8 cellular contexts compared by ENCODE assay signal in genomic region chr1:146051452-146051852, GRCh38. TPM values are rescaled to one million over a fixed set of nuclear protein-coding genes. Genes with fewer than 3 reads are reported as not detected.
DNase-seq lines count a peak whose midpoint lies in the region; ATAC-seq and TF ChIP-seq lines count a peak whose summit lies in the region.

No MANE protein-coding gene starts in this region.

- H3K27me3 ChIP-seq in PC-9 (ENCODE audit: insufficient read depth, low read depth) = no peaks in the 10 kb centered on the region
- no peaks in the 10 kb centered on the region for H3K27me3 ChIP-seq in esophagus (ENCODE audit: control insufficient read depth in 1 of 2, insufficient read depth in 2 of 2, low read length in 2 of 2)
- no peaks in the 10 kb centered on the region for H3K27me3 ChIP-seq in ovary

- POLR2A ChIA-PET in PC-9 (lab: Charles Lee; ENCODE audit: unreplicated experiment) = interaction anchor here (0.6 to 0.7 kb wide), 4 partner anchors 15 to 286 kb away, joined by 4 to 6 read pairs (median 4); no protein-coding TSS in a partner anchor

- TF ChIP-seq EP300 in ovary (IDR thresholded peaks at IDR 0.05) = no peak

- BruUV-seq in PC-9 (replicated peaks; lab: Mats Ljungman, UMichigan) = no TSS peak

- H3K79me2 ChIP-seq in PC-9 (ENCODE audit: low read depth) = no peaks in the 10 kb centered on the region

- CTCF ChIA-PET in PC-9 (lab: Charles Lee) = no interaction called here

- WGBS in esophagus, 2 donors = 43 to 52% methylated on average over 15 of the region's 15 CpGs
- WGBS in ovary, 3 donors = 33 to 65% (median 38%) methylated on average over 15 of the region's 15 CpGs

- intact Hi-C loops in PC-9 (cut with micrococcal nuclease; ENCODE audit: unreplicated experiment) = no loop called here
- intact Hi-C loops in ovary (cut with DNase I) = no loop called here

- H3K4me1 ChIP-seq in PC-9 (replicated peaks; ENCODE audit: insufficient read depth) = peaks cover 8% of the 10 kb centered on the region; the same call in 1 of the 2 replicates
- no peaks in the 10 kb centered on the region for H3K4me1 ChIP-seq in esophagus (ENCODE audit: control insufficient read depth in 2 of 2, insufficient read depth in 2 of 2, low read length in 1 of 2)
- no peaks in the 10 kb centered on the region for H3K4me1 ChIP-seq in ovary (ENCODE audit: insufficient read depth)

- H3K27ac ChIP-seq in PC-9 (peak overlapping the region; percentile 91), esophagus (ENCODE audit: low read depth in 2 of 2, low read length in 1 of 2) (peak overlapping the region; percentile 76 to 80), ovary (peak overlapping the region in 1 of 2 donors; percentile 63)

- H3K9me2 ChIP-seq in PC-9 (ENCODE audit: insufficient read depth) = no peaks in the 10 kb centered on the region

- peak; percentile 18 for ATAC-seq in GM18511 (IDR thresholded peaks at IDR 0.05; ENCODE audit: unreplicated experiment)
- ATAC-seq in GM19397 (IDR thresholded peaks at IDR 0.05; ENCODE audit: unreplicated experiment) = no peak
- ATAC-seq in GM21619 (IDR thresholded peaks at IDR 0.05; ENCODE audit: unreplicated experiment) = no peak

- no peak for TF ChIP-seq POLR2A in ovary (IDR thresholded peaks at IDR 0.05)

- no peaks in the 10 kb centered on the region for H4K20me1 ChIP-seq in PC-9 (ENCODE audit: insufficient read depth)

- H3F3A ChIP-seq in PC-9 (ENCODE audit: insufficient read depth, low read depth) = peaks cover 14% of the 10 kb centered on the region

- peak overlapping the region; percentile 90 for H3K4me2 ChIP-seq in PC-9

- TF ChIP-seq CTCF in PC-9 (conservative IDR thresholded peaks at IDR 0.05) = no peak
- no peak for TF ChIP-seq CTCF in ovary (IDR thresholded peaks at IDR 0.05)

- H2AFZ ChIP-seq in PC-9 = peak overlapping the region; percentile 63

- H3K9me3 ChIP-seq in PC-9 (ENCODE audit: insufficient read depth, low read depth) = no peaks in the 10 kb centered on the region
- H3K9me3 ChIP-seq in esophagus (ENCODE audit: control insufficient read depth in 2 of 2, insufficient read depth in 1 of 2, low read depth in 1 of 2, low read length in 1 of 2) = no peaks in the 10 kb centered on the region
- H3K9me3 ChIP-seq in ovary = no peaks in the 10 kb centered on the region

- peak overlapping the region; percentile 58 for H3K4me3 ChIP-seq in PC-9
- H3K4me3 ChIP-seq in esophagus (ENCODE audit: low read depth in 1 of 2, low read length in 2 of 2) = peak overlapping the region in 1 of 2 donors; percentile 41
- H3K4me3 ChIP-seq in ovary = peak overlapping the region; percentile 48

- H3K36me3 ChIP-seq in PC-9 (ENCODE audit: low read depth) = no peaks in the 10 kb centered on the region
- H3K36me3 ChIP-seq in esophagus (ENCODE audit: control insufficient read depth in 2 of 2, insufficient read depth in 2 of 2, low read length in 1 of 2) = no peaks in the 10 kb centered on the region
- no peaks in the 10 kb centered on the region for H3K36me3 ChIP-seq in ovary

- DNase-seq in PC-9 (no peak), ovary (no peak), globus pallidus (ENCODE audit: low spot score) (no peak), NCI-H510A treated with DMSO at 0.1 percent for 48 hours (lab: John Stamatoyannopoulos, UW) (no peak)

RNA-seq across cellular contexts. Expression of gene HJV, which starts 29.9 kb away (rescaled TPM):
- total RNA-seq in PC-9 (2021) (not detected in 2 replicates), ovary (not detected)
- polyA plus RNA-seq in esophagus (not detected), ovary (not detected)

RNA-seq across cellular contexts. Expression of gene TXNIP, which starts 55.1 kb away (rescaled TPM):
- total RNA-seq in PC-9 (2021) (95.7 and 131 TPM in 2 replicates), ovary (1,000 to 10,000 TPM in 1 of 7 donors, 100 to 1,000 TPM in 6; 335 to 1,406 (median 617) TPM)
- polyA plus RNA-seq in esophagus (100 to 1,000 TPM in 1 of 2 donors, 10 to 100 TPM in 1; 77.5 to 235 TPM), ovary (1,000 to 10,000 TPM in 1 of 2 donors, 100 to 1,000 TPM in 1; 570 to 1,154 TPM)
